Comparison of ENCODE assay signal across 8 cellular contexts in genomic region chr7:75879771-75880184, GRCh38. TPM values are rescaled to one million over a fixed set of nuclear protein-coding genes. Genes with fewer than 3 reads are reported as not detected.
A peak's percentile ranks its signal among the peaks of the same experiment; 100 is the strongest.
DNase-seq lines count a peak whose midpoint lies in the region; TF ChIP-seq lines count a peak whose summit lies in the region.

No MANE protein-coding gene starts in this region.

- H3K27ac ChIP-seq in SU-DHL-6 (ENCODE audit: low read depth, low read length) (no peak overlapping the region), neuronal stem cell (replicated peaks; ENCODE audit: low read length) (no peak overlapping the region)
- H3K27ac ChIP-seq in effector memory CD4-positive, alpha-beta T cell (ENCODE audit: insufficient read depth, low read length, poor library complexity, severe bottlenecking) = peak overlapping the region; percentile 91

- H3K23ac ChIP-seq in neuronal stem cell (ENCODE audit: low read depth, low read length, poor library complexity) = no peak overlapping the region

- H2BK5ac ChIP-seq in neuronal stem cell (ENCODE audit: low read length) = no peak overlapping the region

- H3K4me2 ChIP-seq in SU-DHL-6 (ENCODE audit: low read depth, low read length, poor library complexity, severe bottlenecking) (peak overlapping the region; percentile 76), neuronal stem cell (ENCODE audit: insufficient read depth, low read length, poor library complexity, severe bottlenecking) (peak overlapping the region; percentile 74)

- H4K91ac ChIP-seq in neuronal stem cell (ENCODE audit: low read depth, low read length, poor library complexity) = no peak overlapping the region

- no peak overlapping the region for H2AK5ac ChIP-seq in neuronal stem cell (ENCODE audit: low read depth, low read length)

- peak; percentile 35 for DNase-seq in stimulated activated CD4-positive, alpha-beta T cell treated with anti-CD3 and anti-CD28 coated beads, Interleukin-2, amount 100 ng/mL, for 4 hours (ENCODE audit: low read depth)
- DNase-seq in stimulated activated CD4-positive, alpha-beta T cell treated with anti-CD3 and anti-CD28 coated beads, Interleukin-2, amount 100 ng/mL, for 24 hours = no peak
- peak in 2 of 3 donors; percentile 17 to 45 for DNase-seq in effector memory CD4-positive, alpha-beta T cell
- DNase-seq in neuronal stem cell (ENCODE audit: low spot score) (no peak), islet precursor cell (no peak), ureter (ENCODE audit: low spot score) (no peak), posterior cingulate gyrus (no peak)

- H3K14ac ChIP-seq in neuronal stem cell (ENCODE audit: low read length) = no peak overlapping the region

- H3K4ac ChIP-seq in neuronal stem cell (ENCODE audit: low read length) = no peak overlapping the region

- H3K18ac ChIP-seq in neuronal stem cell (ENCODE audit: low read length) = no peak overlapping the region

- H3K4me1 ChIP-seq in effector memory CD4-positive, alpha-beta T cell (ENCODE audit: control insufficient read depth, insufficient read depth, low read length, poor library complexity, severe bottlenecking) = peaks cover 14% of the 10 kb centered on the region
- peaks cover 6 to 15% of the 10 kb centered on the region in 2 donors for H3K4me1 ChIP-seq in neuronal stem cell (ENCODE audit: control insufficient read depth in 2 of 2, insufficient read depth in 1 of 2, low read depth in 1 of 2, low read length in 2 of 2)

- H3K9me3 ChIP-seq in SU-DHL-6 (ENCODE audit: insufficient read depth, low read length) (no peaks in the 10 kb centered on the region), neuronal stem cell (replicated peaks in 1 of 2; ENCODE audit: control insufficient read depth in 2 of 2, insufficient read depth in 1 of 2, low read depth in 1 of 2, low read length in 2 of 2) (no peaks in the 10 kb centered on the region)
- no peaks in the 10 kb centered on the region for H3K9me3 ChIP-seq in effector memory CD4-positive, alpha-beta T cell (ENCODE audit: control insufficient read depth, low read length)

- TF ChIP-seq CTCF in SU-DHL-6 (IDR thresholded peaks at IDR 0.05; ENCODE audit: insufficient read depth, low read length, poor library complexity, severe bottlenecking) = no peak

- no peak overlapping the region for H2BK12ac ChIP-seq in neuronal stem cell (ENCODE audit: low read length)

- intact Hi-C loops in posterior cingulate gyrus (cut with DNase I) = loop anchor here (2.0 to 5.0 kb wide), 2 partner anchors 35 to 113 kb away; partner anchors contain the start of genes POR and TMEM120A

- H2AFZ ChIP-seq in SU-DHL-6 (ENCODE audit: low read depth, low read length, severe bottlenecking) (no peak overlapping the region), neuronal stem cell (ENCODE audit: low read length) (peak overlapping the region; percentile 92)

- peaks cover 7% of the 10 kb centered on the region for H3K79me2 ChIP-seq in SU-DHL-6 (ENCODE audit: insufficient read depth, low read length)

- H2BK15ac ChIP-seq in neuronal stem cell (ENCODE audit: low read length) = no peak overlapping the region

- no CpG with 5 or more reads among the region's 8 CpGs for WGBS in neuronal stem cell (ENCODE audit: extremely low coverage in 2 of 2, insufficient read length in 2 of 2, insufficient replicate concordance in 1 of 2), 2 donors

- H3K36me3 ChIP-seq in SU-DHL-6 (ENCODE audit: low read length) (no peaks in the 10 kb centered on the region), neuronal stem cell (replicated peaks in 1 of 2; ENCODE audit: control insufficient read depth in 2 of 2, insufficient read depth in 2 of 2, low read length in 2 of 2) (peaks cover 24 to 47% of the 10 kb centered on the region in 2 donors)
- peaks cover 35% of the 10 kb centered on the region for H3K36me3 ChIP-seq in effector memory CD4-positive, alpha-beta T cell (ENCODE audit: control insufficient read depth, insufficient read depth, low read length)

- H3K27me3 ChIP-seq in SU-DHL-6 (ENCODE audit: low read length) (no peaks in the 10 kb centered on the region), neuronal stem cell (ENCODE audit: control insufficient read depth in 3 of 3, insufficient read depth in 3 of 3, low read depth in 1 of 3, low read length in 3 of 3) (no peaks in the 10 kb centered on the region)
- H3K27me3 ChIP-seq in effector memory CD4-positive, alpha-beta T cell (replicated peaks; ENCODE audit: control insufficient read depth, insufficient read depth, low read length, poor library complexity, severe bottlenecking) = no peaks in the 10 kb centered on the region

- H3K9ac ChIP-seq in SU-DHL-6 (ENCODE audit: low read length) (peak overlapping the region; percentile 76), neuronal stem cell (ENCODE audit: low read depth, low read length, poor library complexity) (no peak overlapping the region)

- no peaks in the 10 kb centered on the region for H3F3A ChIP-seq in SU-DHL-6 (ENCODE audit: insufficient read depth)

- no peak overlapping the region for H2BK120ac ChIP-seq in neuronal stem cell (ENCODE audit: low read depth, low read length)

- H4K20me1 ChIP-seq in SU-DHL-6 (ENCODE audit: low read depth, low read length) = no peaks in the 10 kb centered on the region

- H3K9me2 ChIP-seq in SU-DHL-6 (replicated peaks; ENCODE audit: insufficient read depth, low read length) = no peaks in the 10 kb centered on the region

- no peak overlapping the region for H4K8ac ChIP-seq in neuronal stem cell (ENCODE audit: low read depth, low read length)

- H3K4me3 ChIP-seq in SU-DHL-6 (ENCODE audit: insufficient read depth, low read length, poor library complexity, severe bottlenecking) (peak overlapping the region; percentile 70), neuronal stem cell (ENCODE audit: low read length in 2 of 2) (peak overlapping the region; percentile 82 to 98)
- H3K4me3 ChIP-seq in effector memory CD4-positive, alpha-beta T cell (ENCODE audit: insufficient read depth, low read depth, low read length, poor library complexity, severe bottlenecking) = peak overlapping the region; percentile 92

- peaks cover 14% of the 10 kb centered on the region for H3K79me1 ChIP-seq in neuronal stem cell (ENCODE audit: low read depth, low read length)

RNA-seq across cellular contexts. Expression of gene RHBDD2, which starts 0.9 kb away (rescaled TPM):
- 74.0 TPM for polyA plus RNA-seq in neuronal stem cell (2013, experiment 1 of 2)
- polyA plus RNA-seq in neuronal stem cell (2013, experiment 2 of 2) = 73.5 TPM
- total RNA-seq in ureter = 82.7 TPM

RNA-seq across cellular contexts. Expression of gene POR, which starts 35.2 kb away (rescaled TPM):
- polyA plus RNA-seq in neuronal stem cell (2013, experiment 1 of 2) = 61.0 TPM
- polyA plus RNA-seq in neuronal stem cell (2013, experiment 2 of 2) = 62.9 TPM
- 158 TPM for total RNA-seq in ureter

Comparison
In these comparisons a context has a peak if more than half of its experiments do, and no peak if none do; other contexts are left out.
1. DNase-seq: peak in stimulated activated CD4-positive, alpha-beta T cell treated with anti-CD3 and anti-CD28 coated beads, Interleukin-2, amount 100 ng/mL, for 4 hours (single experiment) and effector memory CD4-positive, alpha-beta T cell (2 of 3); none in stimulated activated CD4-positive, alpha-beta T cell treated with anti-CD3 and anti-CD28 coated beads, Interleukin-2, amount 100 ng/mL, for 24 hours (0 of 2), neuronal stem cell (single experiment), islet precursor cell (single experiment), ureter (single experiment) and posterior cingulate gyrus (0 of 10).
2. Peak in every context shown above with its lines, with median percentiles within 50 percentile points of each other: H3K4me3 ChIP-seq.